Comparison of ENCODE assay signal across 8 cellular contexts in genomic region chr3:153970735-153971347, GRCh38.
DNase-seq lines count a peak whose midpoint lies in the region; FAIRE-seq and TF ChIP-seq lines count a peak whose summit lies in the region.

No MANE protein-coding gene starts in this region.

- no peak for TF ChIP-seq POLR2A in lower leg skin (IDR thresholded peaks at IDR 0.05)

- peak; percentile 76 for FAIRE-seq in kidney (lab: Jason Lieb, UNC)

- H3K4me3 ChIP-seq in kidney (ENCODE audit: low read length in 2 of 2) (no peak overlapping the region), colonic mucosa (no peak overlapping the region), lower leg skin (ENCODE audit: low read depth, poor library complexity, severe bottlenecking) (no peak overlapping the region)

- 0 to 2% methylated on average over 1 of the region's 1 CpG for WGBS in lower leg skin, 2 donors

- no peaks in the 10 kb centered on the region for H3K4me1 ChIP-seq in kidney (ENCODE audit: control insufficient read depth in 1 of 2, insufficient read depth in 1 of 2, low read depth in 1 of 2, low read length in 2 of 2)
- H3K4me1 ChIP-seq in colonic mucosa: no peaks in the 10 kb centered on the region

- no peaks in the 10 kb centered on the region for H3K9me3 ChIP-seq in kidney (ENCODE audit: control insufficient read depth in 1 of 2, low read length in 2 of 2)
- no peaks in the 10 kb centered on the region for H3K9me3 ChIP-seq in colonic mucosa

- H3K27ac ChIP-seq in VCaP (no peak overlapping the region), kidney (ENCODE audit: low read depth in 2 of 2, low read length in 2 of 2) (no peak overlapping the region), colonic mucosa (no peak overlapping the region)

- TF ChIP-seq CTCF in VCaP (conservative IDR thresholded peaks at IDR 0.05) (peak; percentile 87), kidney (IDR thresholded peaks at IDR 0.05; ENCODE audit: borderline replicate concordance, extremely low read depth, insufficient read depth) (peak; percentile 37), colonic mucosa (IDR thresholded peaks at IDR 0.05) (no peak), lower leg skin (IDR thresholded peaks at IDR 0.05) (no peak)

- H3K27me3 ChIP-seq in colonic mucosa: no peaks in the 10 kb centered on the region

- no peaks in the 10 kb centered on the region for H3K36me3 ChIP-seq in kidney (ENCODE audit: control insufficient read depth in 1 of 2, insufficient read depth in 2 of 2, low read length in 2 of 2)
- no peaks in the 10 kb centered on the region for H3K36me3 ChIP-seq in colonic mucosa

- DNase-seq in AML-193 (lab: John Stamatoyannopoulos, UW) (peak; percentile 37 to 53), HT1080 (ENCODE audit: low read depth) (peak; percentile 53), kidney (no peak), cerebellar nuclear complex (lab: John Stamatoyannopoulos, UW) (no peak), colonic mucosa (no peak), NCI-H526 treated with DMSO at 0.1 percent for 48 hours (lab: John Stamatoyannopoulos, UW) (no peak), lower leg skin (ENCODE audit: low spot score in 2 of 2) (no peak)

- intact Hi-C loops in kidney (cut with DNase I): no loop called here
- intact Hi-C loops in colonic mucosa (cut with DNase I): no loop called here
- intact Hi-C loops in lower leg skin (cut with DNase I; ENCODE audit: low total_unique reads): no loop called here

- H3K9ac ChIP-seq in kidney (ENCODE audit: low read length in 2 of 2) (no peak overlapping the region), colonic mucosa (ENCODE audit: low read depth in 2 of 2, low read length in 2 of 2) (no peak overlapping the region)

Comparison
In these comparisons a context has a peak if more than half of its experiments do, and no peak if none do; other contexts are left out.
1. DNase-seq: peak in AML-193 (2 of 2) and HT1080 (single experiment); none in kidney (single experiment), cerebellar nuclear complex (0 of 2), colonic mucosa (single experiment), NCI-H526 treated with DMSO at 0.1 percent for 48 hours (single experiment) and lower leg skin (0 of 2).
2. CTCF ChIP-seq: peak in VCaP (single experiment) and kidney (single experiment); none in colonic mucosa (single experiment) and lower leg skin (0 of 3).